Comparison of ENCODE assay signal across 1 cellular context in genomic region chr14:70680748-70681147, GRCh38.
TF ChIP-seq lines count a peak whose summit lies in the region.

No MANE protein-coding gene starts in this region.

TF ChIP-seq in GM12878, 131 proteins besides CTCF, POLR2A, EP300 and RAD21:
- TF ChIP-seq ZBTB33 (IDR thresholded peaks at IDR 0.05), result no peak
- TF ChIP-seq NR2F1 (conservative IDR thresholded peaks at IDR 0.05), result peak; percentile 43; the same call in 1 of the 2 replicates
